ENCODE assay signal across 17 cellular contexts in genomic region chr5:95916687-95917085, GRCh38. TPM values are rescaled to one million over a fixed set of nuclear protein-coding genes. Genes with fewer than 3 reads are reported as not detected.
DNase-seq lines count a peak whose midpoint lies in the region; TF ChIP-seq lines count a peak whose summit lies in the region.
"Had no signal": no experiment of that assay in that cellular context is flagged by ENCODE, and none has a peak within 500 bp of the region (broad histone marks: within the 10 kb centered on the region; RNA-seq: fewer than 3 reads in every experiment).

No MANE protein-coding gene starts in this region.

- 98 to 99% methylated on average over 4 of the region's 4 CpGs for WGBS in GM23248 (ENCODE audit: low coverage in 1 of 2, low lambda C conversion rate in 2 of 2, missing lambda C conversion rate in 2 of 2), 2 experiments
- 95% methylated on average over 4 of the region's 4 CpGs for WGBS in thyroid gland, 2 donors

- H3K9me3 ChIP-seq in BLaER1 treated with 17β-estradiol and CSF1 and Interleukin-3, amounts not matched to agents 10 nM and 100 nM (replicated peaks in 1 of 11): no peaks in the 10 kb centered on the region
- H3K9me3 ChIP-seq in GM23248 (ENCODE audit: low read depth): no peaks in the 10 kb centered on the region
- no peaks in the 10 kb centered on the region for H3K9me3 ChIP-seq in neutrophil
- H3K9me3 ChIP-seq in thyroid gland: no peaks in the 10 kb centered on the region
- H3K9me3 ChIP-seq in colonic mucosa: no peaks in the 10 kb centered on the region
- H3K9me3 ChIP-seq: adrenal gland had no signal

- H3F3A ChIP-seq in GM23248 (ENCODE audit: insufficient read depth): peaks cover 91% of the 10 kb centered on the region

- TF ChIP-seq POLR2A in thyroid gland (IDR thresholded peaks at IDR 0.05): no peak

- peaks cover 100% of the 10 kb centered on the region for H3K79me2 ChIP-seq in GM23248 (ENCODE audit: insufficient read depth)
- H3K79me2 ChIP-seq: parathyroid adenoma had no signal

- H3K4me1 Mint-ChIP-seq in activated T-helper 1 cell treated with anti-CD3 and anti-CD28 coated beads, Interleukin-12 subunit alpha, Interleukin-12 subunit beta, Interleukin-2, Interleukin-4 antibody, amounts not matched to agents 30 ng/mL and 10 ng/mL and 1 ng/mL, durations not matched to agents 14 hours and 24 hours and 36 hours (ENCODE audit: low read depth): peaks cover 37% of the 10 kb centered on the region

- H3K9me3 Mint-ChIP-seq in activated T-helper 1 cell treated with anti-CD3 and anti-CD28 coated beads, Interleukin-12 subunit alpha, Interleukin-12 subunit beta, Interleukin-2, Interleukin-4 antibody, amounts not matched to agents 30 ng/mL and 10 ng/mL and 1 ng/mL, durations not matched to agents 14 hours and 24 hours and 36 hours: no peaks in the 10 kb centered on the region
- H3K9me3 Mint-ChIP-seq: stimulated activated naive CD8-positive, alpha-beta T cell treated with anti-CD3 and anti-CD28 coated beads, Interleukin-15, amount 100 ng/mL, for 72 hours had no signal

- no peaks in the 10 kb centered on the region for H3K9me2 ChIP-seq in GM23248 (ENCODE audit: insufficient read depth)

- TF ChIP-seq CTCF in neutrophil (IDR thresholded peaks at IDR 0.05): no peak
- TF ChIP-seq CTCF in thyroid gland (IDR thresholded peaks at IDR 0.05): no peak
- TF ChIP-seq CTCF in colonic mucosa (IDR thresholded peaks at IDR 0.05): no peak

- intact Hi-C loops in activated T-helper 1 cell treated with anti-CD3 and anti-CD28 coated beads, Interleukin-12 subunit alpha, Interleukin-12 subunit beta, Interleukin-2, Interleukin-4 antibody, amounts not matched to agents 30 ng/mL and 10 ng/mL and 1 ng/mL, durations not matched to agents 14 hours and 24 hours and 36 hours (cut with micrococcal nuclease): no loop called here
- intact Hi-C loops in thyroid gland (cut with DNase I): no loop called here
- intact Hi-C loops in colonic mucosa (cut with DNase I): no loop called here

- no peak overlapping the region for H3K4me3 ChIP-seq in BLaER1 treated with 17β-estradiol and CSF1 and Interleukin-3, amounts not matched to agents 10 nM and 100 nM
- H3K4me3 ChIP-seq in GM23248: no peak overlapping the region
- peak overlapping the region in 1 of 2 experiments; percentile 12 for H3K4me3 ChIP-seq in neutrophil (ENCODE audit: low read depth in 1 of 2, low read length in 1 of 2)
- H3K4me3 ChIP-seq in thyroid gland (replicated peaks in 1 of 3): no peak overlapping the region
- no peak overlapping the region for H3K4me3 ChIP-seq in colonic mucosa
- H3K4me3 ChIP-seq: adrenal gland, cardiac muscle cell had no signal

- H3K27ac ChIP-seq in BLaER1 treated with 17β-estradiol and CSF1 and Interleukin-3, amounts not matched to agents 10 nM and 100 nM: peak overlapping the region in 10 of 11 experiments; percentile 4 to 79 (median 48); a peak in 18 of 22 replicates
- H3K27ac ChIP-seq in GM23248 (peak overlapping the region; percentile 38), neutrophil (peak overlapping the region; percentile 74), thyroid gland (peak overlapping the region in 1 of 3 donors; percentile 37), colonic mucosa (no peak overlapping the region)
- H3K27ac ChIP-seq: adrenal gland, cardiac muscle cell, parathyroid adenoma had no signal

- H3K4me1 ChIP-seq in BLaER1 treated with 17β-estradiol and CSF1 and Interleukin-3, amounts not matched to agents 10 nM and 100 nM: peaks cover 12 to 64% (median 37%) of the 10 kb centered on the region in 10 experiments
- H3K4me1 ChIP-seq in GM23248 (ENCODE audit: insufficient read depth): peaks cover 72% of the 10 kb centered on the region
- H3K4me1 ChIP-seq in neutrophil (ENCODE audit: control insufficient read depth in 1 of 2, insufficient read depth in 1 of 2, low read depth in 1 of 2, low read length in 1 of 2): peaks cover 66 to 68% of the 10 kb centered on the region in 2 experiments
- H3K4me1 ChIP-seq in thyroid gland: peaks cover 31 to 35% of the 10 kb centered on the region in 2 donors
- H3K4me1 ChIP-seq in colonic mucosa: no peaks in the 10 kb centered on the region
- H3K4me1 ChIP-seq: parathyroid adenoma had no signal

- in situ Hi-C loops in GM23248 (cut with MboI) (no loop called here), KBM-7 (cut with MboI; ENCODE audit: low pct_unique_long_range_greater_than_20kb, low sequenced_read_pairs) (no loop called here)

- peaks cover 37% of the 10 kb centered on the region for H3K36me3 Mint-ChIP-seq in activated T-helper 1 cell treated with anti-CD3 and anti-CD28 coated beads, Interleukin-12 subunit alpha, Interleukin-12 subunit beta, Interleukin-2, Interleukin-4 antibody, amounts not matched to agents 30 ng/mL and 10 ng/mL and 1 ng/mL, durations not matched to agents 14 hours and 24 hours and 36 hours (ENCODE audit: low read depth)

- peak overlapping the region; percentile 49 to 83 (median 71) for H3K4me2 ChIP-seq in BLaER1 treated with 17β-estradiol and CSF1 and Interleukin-3, amounts not matched to agents 10 nM and 100 nM
- H3K4me2 ChIP-seq in GM23248 (ENCODE audit: unreplicated experiment): no peak overlapping the region

- no peak overlapping the region for H3K4me3 Mint-ChIP-seq in activated T-helper 1 cell treated with anti-CD3 and anti-CD28 coated beads, Interleukin-12 subunit alpha, Interleukin-12 subunit beta, Interleukin-2, Interleukin-4 antibody, amounts not matched to agents 30 ng/mL and 10 ng/mL and 1 ng/mL, durations not matched to agents 14 hours and 24 hours and 36 hours
- H3K4me3 Mint-ChIP-seq: stimulated activated naive CD8-positive, alpha-beta T cell treated with anti-CD3 and anti-CD28 coated beads, Interleukin-15, amount 100 ng/mL, for 72 hours had no signal

- H3K27me3 ChIP-seq in BLaER1 treated with 17β-estradiol and CSF1 and Interleukin-3, amounts not matched to agents 10 nM and 100 nM: no peaks in the 10 kb centered on the region
- H3K27me3 ChIP-seq in GM23248 (replicated peaks; ENCODE audit: insufficient read depth) (no peaks in the 10 kb centered on the region), neutrophil (no peaks in the 10 kb centered on the region), thyroid gland (no peaks in the 10 kb centered on the region), colonic mucosa (no peaks in the 10 kb centered on the region)
- H3K27me3 ChIP-seq: adrenal gland, cardiac muscle cell had no signal

- no peak overlapping the region for H2AFZ ChIP-seq in GM23248
- H2AFZ ChIP-seq: parathyroid adenoma had no signal

- DNase-seq in GM23248 (no peak), hippocampal formation (lab: John Stamatoyannopoulos, UW) (no peak), thyroid gland (no peak), KBM-7 (no peak), colonic mucosa (no peak)
- no peak for DNase-seq in activated T-helper 1 cell treated with anti-CD3 and anti-CD28 coated beads, Interleukin-12 subunit alpha, Interleukin-12 subunit beta, Interleukin-2, Interleukin-4 antibody, amounts not matched to agents 30 ng/mL and 10 ng/mL and 1 ng/mL, durations not matched to agents 14 hours and 24 hours and 36 hours (ENCODE audit: low spot score)
- DNase-seq: activated CD8-positive, alpha-beta memory T cell treated with anti-CD3 and anti-CD28 coated beads for 24 hours; adrenal gland; EL; glutamatergic neuron; NCI-H2029 treated with DMSO at 0.1 percent for 48 hours; stimulated activated CD4-positive, alpha-beta T cell treated with anti-CD3 and anti-CD28 coated beads, Interleukin-1b, Interleukin-23, amount 100 ng/mL, for 48 hours; stimulated activated naive CD8-positive, alpha-beta T cell treated with anti-CD3 and anti-CD28 coated beads, Interleukin-15, amount 100 ng/mL, for 72 hours had no signal

- H3K27ac Mint-ChIP-seq in activated T-helper 1 cell treated with anti-CD3 and anti-CD28 coated beads, Interleukin-12 subunit alpha, Interleukin-12 subunit beta, Interleukin-2, Interleukin-4 antibody, amounts not matched to agents 30 ng/mL and 10 ng/mL and 1 ng/mL, durations not matched to agents 14 hours and 24 hours and 36 hours: peak overlapping the region; percentile 64

- H3K9ac ChIP-seq in BLaER1 treated with 17β-estradiol and CSF1 and Interleukin-3, amounts not matched to agents 10 nM and 100 nM: peak overlapping the region in 4 of 11 experiments; percentile 18 to 45 (median 22); a peak in 7 of 22 replicates
- H3K9ac ChIP-seq in GM23248: no peak overlapping the region
- no peak overlapping the region for H3K9ac ChIP-seq in colonic mucosa (ENCODE audit: low read depth in 2 of 2, low read length in 2 of 2)
- H3K9ac ChIP-seq: parathyroid adenoma had no signal

- H3K27me3 Mint-ChIP-seq in activated T-helper 1 cell treated with anti-CD3 and anti-CD28 coated beads, Interleukin-12 subunit alpha, Interleukin-12 subunit beta, Interleukin-2, Interleukin-4 antibody, amounts not matched to agents 30 ng/mL and 10 ng/mL and 1 ng/mL, durations not matched to agents 14 hours and 24 hours and 36 hours (ENCODE audit: insufficient read depth): no peaks in the 10 kb centered on the region
- H3K27me3 Mint-ChIP-seq: stimulated activated naive CD8-positive, alpha-beta T cell treated with anti-CD3 and anti-CD28 coated beads, Interleukin-15, amount 100 ng/mL, for 72 hours had no signal

- H4K20me1 ChIP-seq in BLaER1 treated with 17β-estradiol and CSF1 and Interleukin-3, amounts not matched to agents 10 nM and 100 nM: peaks cover 0 to 98% (median 0%) of the 10 kb centered on the region in 11 experiments; a peak in 6 of 22 replicates
- H4K20me1 ChIP-seq in GM23248 (ENCODE audit: insufficient read depth): peaks cover 51% of the 10 kb centered on the region

- H3K36me3 ChIP-seq in BLaER1 treated with 17β-estradiol and CSF1 and Interleukin-3, amounts not matched to agents 10 nM and 100 nM: peaks cover 0 to 47% (median 21%) of the 10 kb centered on the region in 11 experiments; a peak in 11 of 22 replicates
- peaks cover 86% of the 10 kb centered on the region for H3K36me3 ChIP-seq in GM23248 (ENCODE audit: low read depth)
- no peaks in the 10 kb centered on the region for H3K36me3 ChIP-seq in neutrophil
- no peaks in the 10 kb centered on the region for H3K36me3 ChIP-seq in thyroid gland
- no peaks in the 10 kb centered on the region for H3K36me3 ChIP-seq in colonic mucosa
- H3K36me3 ChIP-seq: adrenal gland, cardiac muscle cell had no signal

RNA-seq across cellular contexts. Expression of gene ELL2, which starts 45.0 kb away (rescaled TPM):
- 228 and 243 TPM in 2 replicates for total RNA-seq in GM23248 (2014; rRNA removed; shearing (Covaris generic))
- 147 and 159 TPM in 2 replicates for polyA plus RNA-seq in GM23248 (2016; fragmentation: Nextera tagmentation; extraction: Ambion mirVana)
- 93.9 and 97.6 TPM in 2 replicates for total RNA-seq in activated T-helper 1 cell treated with anti-CD3 and anti-CD28 coated beads, Interleukin-12 subunit alpha, Interleukin-12 subunit beta, Interleukin-2, Interleukin-4 antibody, amounts not matched to agents 30 ng/mL and 10 ng/mL and 1 ng/mL, durations not matched to agents 14 hours and 24 hours and 36 hours
- total RNA-seq in thyroid gland: 10 to 100 TPM; 56.1 to 80.2 (median 69.6) TPM
- 10 to 100 TPM; 26.9 to 38.2 TPM for total RNA-seq in colonic mucosa
